Comparison of ENCODE assay signal across 22 cellular contexts in genomic region chr17:77677637-77678036, GRCh38.
DNase-seq lines count a peak whose midpoint lies in the region; ATAC-seq, FAIRE-seq and TF ChIP-seq lines count a peak whose summit lies in the region.
"Had no signal": no experiment of that assay in that cellular context is flagged by ENCODE, and none has a peak within 500 bp of the region (broad histone marks: within the 10 kb centered on the region; RNA-seq: fewer than 3 reads in every experiment).

No MANE protein-coding gene starts in this region.

- H3K4me1 Mint-ChIP-seq in astrocyte (ENCODE audit: low read depth, unreplicated experiment), result no peaks in the 10 kb centered on the region
- peaks cover 4% of the 10 kb centered on the region for H3K4me1 Mint-ChIP-seq in chondrocyte (ENCODE audit: low read depth)
- no peaks in the 10 kb centered on the region for H3K4me1 Mint-ChIP-seq in activated CD4-positive, alpha-beta T cell treated with anti-CD3 and anti-CD28 coated beads, Interleukin-2, amount 10 ng/mL, durations not matched to agents 7 days and 5 days

- POLR2A ChIA-PET in activated CD4-positive, alpha-beta T cell treated with anti-CD3 and anti-CD28 coated beads, Interleukin-2, amount 10 ng/mL, durations not matched to agents 7 days and 5 days (lab: Charles Lee), result no interaction called here

- H3K36me3 ChIP-seq in astrocyte (ENCODE audit: insufficient read depth, low read length), result no peaks in the 10 kb centered on the region
- H3K36me3 ChIP-seq: SJSA1 had no signal

- H3K9me3 Mint-ChIP-seq in astrocyte (ENCODE audit: unreplicated experiment) (peaks cover 14% of the 10 kb centered on the region), chondrocyte (ENCODE audit: low read depth) (peaks cover 3% of the 10 kb centered on the region)
- no peaks in the 10 kb centered on the region for H3K9me3 Mint-ChIP-seq in activated CD4-positive, alpha-beta T cell treated with anti-CD3 and anti-CD28 coated beads, Interleukin-2, amount 10 ng/mL, durations not matched to agents 7 days and 5 days

- no peaks in the 10 kb centered on the region for H4K20me1 ChIP-seq in astrocyte (ENCODE audit: insufficient read depth, low read length)

- H3K4me3 ChIP-seq in astrocyte (ENCODE audit: insufficient read depth, low read depth, low read length), result no peak overlapping the region
- H3K4me3 ChIP-seq: SJSA1 had no signal

- ATAC-seq in left ventricle myocardium superior (peak; percentile 40), sciatic nerve (peak; percentile 26), GM21515 (IDR thresholded peaks at IDR 0.05; ENCODE audit: unreplicated experiment) (no peak)
- ATAC-seq: PC-3 had no signal

- H3K4me3 Mint-ChIP-seq in astrocyte (ENCODE audit: unreplicated experiment) (no peak overlapping the region), chondrocyte (ENCODE audit: unreplicated experiment) (no peak overlapping the region)
- no peak overlapping the region for H3K4me3 Mint-ChIP-seq in activated CD4-positive, alpha-beta T cell treated with anti-CD3 and anti-CD28 coated beads, Interleukin-2, amount 10 ng/mL, durations not matched to agents 7 days and 5 days
- H3K4me3 Mint-ChIP-seq: CD4-positive, alpha-beta memory T cell; H9 had no signal

- H3K36me3 Mint-ChIP-seq in astrocyte (ENCODE audit: low read depth, unreplicated experiment) (peaks cover 2% of the 10 kb centered on the region), chondrocyte (ENCODE audit: low read depth) (peaks cover 3% of the 10 kb centered on the region)
- no peaks in the 10 kb centered on the region for H3K36me3 Mint-ChIP-seq in activated CD4-positive, alpha-beta T cell treated with anti-CD3 and anti-CD28 coated beads, Interleukin-2, amount 10 ng/mL, durations not matched to agents 7 days and 5 days (ENCODE audit: low read depth)

- peaks cover 40% of the 10 kb centered on the region for H3K27me3 ChIP-seq in astrocyte (ENCODE audit: insufficient read depth, low read length)

- H3K9ac ChIP-seq in astrocyte (ENCODE audit: low read length), result no peak overlapping the region

- H3K27ac ChIP-seq in astrocyte (ENCODE audit: low read depth, low read length), result no peak overlapping the region
- H3K27ac ChIP-seq: SJSA1 had no signal

- H3K9me3 ChIP-seq in astrocyte (ENCODE audit: insufficient read depth, low read depth, low read length), result no peaks in the 10 kb centered on the region
- H3K9me3 ChIP-seq: SJSA1 had no signal

- H3K4me1 ChIP-seq in astrocyte (ENCODE audit: insufficient read depth, low read length), result no peaks in the 10 kb centered on the region
- H3K4me1 ChIP-seq: SJSA1 had no signal

- no peak for TF ChIP-seq CTCF in astrocyte (IDR thresholded peaks at IDR 0.05; ENCODE audit: insufficient read depth, low read depth, low read length)
- no peak for TF ChIP-seq CTCF in chondrocyte (IDR thresholded peaks at IDR 0.05)

- no peak overlapping the region for H2AFZ ChIP-seq in astrocyte (ENCODE audit: low read depth, low read length)

- H3K79me2 ChIP-seq in astrocyte (ENCODE audit: insufficient read depth, low read length), result no peaks in the 10 kb centered on the region

- peak overlapping the region; percentile 3 for H3K27ac Mint-ChIP-seq in astrocyte (ENCODE audit: unreplicated experiment)
- no peak overlapping the region for H3K27ac Mint-ChIP-seq in chondrocyte (ENCODE audit: unreplicated experiment)
- no peak overlapping the region for H3K27ac Mint-ChIP-seq in activated CD4-positive, alpha-beta T cell treated with anti-CD3 and anti-CD28 coated beads, Interleukin-2, amount 10 ng/mL, durations not matched to agents 7 days and 5 days
- H3K27ac Mint-ChIP-seq: H9 had no signal

- no peak overlapping the region for H3K4me2 ChIP-seq in astrocyte (ENCODE audit: low read length)

- H3K27me3 Mint-ChIP-seq in astrocyte (ENCODE audit: low read depth, unreplicated experiment) (peaks cover 77% of the 10 kb centered on the region), chondrocyte (ENCODE audit: low read depth) (peaks cover 50% of the 10 kb centered on the region)
- peaks cover 10% of the 10 kb centered on the region for H3K27me3 Mint-ChIP-seq in activated CD4-positive, alpha-beta T cell treated with anti-CD3 and anti-CD28 coated beads, Interleukin-2, amount 10 ng/mL, durations not matched to agents 7 days and 5 days
- H3K27me3 Mint-ChIP-seq: CD4-positive, alpha-beta memory T cell had no signal

- CTCF ChIA-PET in activated CD4-positive, alpha-beta T cell treated with anti-CD3 and anti-CD28 coated beads, Interleukin-2, amount 10 ng/mL, durations not matched to agents 7 days and 5 days (lab: Charles Lee), result no interaction called here

- intact Hi-C loops in left ventricle myocardium superior (cut with micrococcal nuclease), result no loop called here
- intact Hi-C loops in sciatic nerve (cut with DNase I), result no loop called here

- DNase-seq in astrocyte (ENCODE audit: low read depth) (no peak), chondrocyte (ENCODE audit: low spot score) (peak; percentile 33), left ventricle myocardium superior (peak; percentile 57), sciatic nerve (ENCODE audit: low spot score) (no peak)
- DNase-seq in activated CD4-positive, alpha-beta T cell treated with anti-CD3 and anti-CD28 coated beads, Interleukin-2, amount 10 ng/mL, durations not matched to agents 7 days and 5 days, result no peak
- DNase-seq in stimulated activated CD8-positive, alpha-beta memory T cell treated with anti-CD3 and anti-CD28 coated beads, Interleukin-4, amount 100 ng/mL, for 48 hours, result no peak
- DNase-seq: C1 segment of cervical spinal cord; CD4-positive, alpha-beta memory T cell; COR-L47; DMS53; H9; KBM-7; MV-4-11; NCI-H1105; NCI-H1436 treated with DMSO at 0.1 percent for 48 hours; NCI-H187 treated with DMSO at 0.1 percent for 48 hours; NCI-H524 treated with DMSO at 0.1 percent for 48 hours; NCI-H774; PC-3 had no signal

- FAIRE-seq in astrocyte (lab: Jason Lieb, UNC), result no peak
- FAIRE-seq: GM18507 had no signal

Comparison
In these comparisons a context has a peak if more than half of its experiments do, and no peak if none do; other contexts are left out.
1. DNase-seq: peak in chondrocyte (single experiment) and left ventricle myocardium superior (single experiment); none in astrocyte (single experiment), sciatic nerve (single experiment), activated CD4-positive, alpha-beta T cell treated with anti-CD3 and anti-CD28 coated beads, Interleukin-2, amount 10 ng/mL, durations not matched to agents 7 days and 5 days (single experiment) and stimulated activated CD8-positive, alpha-beta memory T cell treated with anti-CD3 and anti-CD28 coated beads, Interleukin-4, amount 100 ng/mL, for 48 hours (single experiment).